ENCODE assay signal across 8 cellular contexts in genomic region chr16:74605746-74606520, GRCh38. TPM values are rescaled to one million over a fixed set of nuclear protein-coding genes. Genes with fewer than 3 reads are reported as not detected.
DNase-seq lines count a peak whose midpoint lies in the region; ATAC-seq and TF ChIP-seq lines count a peak whose summit lies in the region.

No MANE protein-coding gene starts in this region.

- peak overlapping the region; percentile 90 for H3K9ac ChIP-seq in endodermal cell (ENCODE audit: extremely low read depth, low read length, poor library complexity, severe bottlenecking)

- peaks cover 4% of the 10 kb centered on the region for H3K9me3 Mint-ChIP-seq in T-helper 2 cell treated with Interferon-gamma antibody and Interleukin-4, amounts not matched to agents 5 μg/mL and 100 μg/mL, for 36 hours
- H3K9me3 Mint-ChIP-seq in endodermal cell: peaks cover 6% of the 10 kb centered on the region
- H3K9me3 Mint-ChIP-seq in naive thymus-derived CD8-positive, alpha-beta T cell: no peaks in the 10 kb centered on the region

- TF ChIP-seq CTCF in endodermal cell (conservative IDR thresholded peaks at IDR 0.05): no peak

- DNase-seq in T-helper 2 cell treated with Interferon-gamma antibody and Interleukin-4, amounts not matched to agents 5 μg/mL and 100 μg/mL, for 36 hours (ENCODE audit: low spot score): no peak
- no peak for DNase-seq in T-helper 2 cell
- DNase-seq in OCI-M1 (lab: John Stamatoyannopoulos, UW): peak; percentile 65
- no peak for DNase-seq in endodermal cell
- DNase-seq in naive thymus-derived CD8-positive, alpha-beta T cell: no peak
- DNase-seq in MV-4-11 (lab: John Stamatoyannopoulos, UW): no peak
- no peak for DNase-seq in OCI-M2 (lab: John Stamatoyannopoulos, UW; ENCODE audit: unreplicated experiment)

- H3K36me3 Mint-ChIP-seq in T-helper 2 cell treated with Interferon-gamma antibody and Interleukin-4, amounts not matched to agents 5 μg/mL and 100 μg/mL, for 36 hours (ENCODE audit: low read depth): peaks cover 26% of the 10 kb centered on the region
- peaks cover 2% of the 10 kb centered on the region for H3K36me3 Mint-ChIP-seq in endodermal cell (ENCODE audit: low read depth)
- H3K36me3 Mint-ChIP-seq in naive thymus-derived CD8-positive, alpha-beta T cell: peaks cover 0 to 6% (median 0%) of the 10 kb centered on the region in 3 donors

- peaks cover 60% of the 10 kb centered on the region for H3K4me1 Mint-ChIP-seq in T-helper 2 cell treated with Interferon-gamma antibody and Interleukin-4, amounts not matched to agents 5 μg/mL and 100 μg/mL, for 36 hours (ENCODE audit: low read depth)
- H3K4me1 Mint-ChIP-seq in endodermal cell: peaks cover 42% of the 10 kb centered on the region
- peaks cover 32 to 77% (median 72%) of the 10 kb centered on the region in 4 donors for H3K4me1 Mint-ChIP-seq in naive thymus-derived CD8-positive, alpha-beta T cell

- no peak for ATAC-seq in naive thymus-derived CD8-positive, alpha-beta T cell
- ATAC-seq in GM19467 (IDR thresholded peaks at IDR 0.05; ENCODE audit: unreplicated experiment): no peak

- peak overlapping the region; percentile 93 for H3K4me3 Mint-ChIP-seq in T-helper 2 cell treated with Interferon-gamma antibody and Interleukin-4, amounts not matched to agents 5 μg/mL and 100 μg/mL, for 36 hours
- peak overlapping the region; percentile 83 for H3K4me3 Mint-ChIP-seq in endodermal cell
- H3K4me3 Mint-ChIP-seq in naive thymus-derived CD8-positive, alpha-beta T cell: peak overlapping the region; percentile 86 to 99 (median 94)

- 3 to 10% methylated on average over 9 to 17 of the region's 17 CpGs for WGBS in endodermal cell (ENCODE audit: insufficient coverage in 1 of 2, insufficient read length in 1 of 2), 2 experiments

- H3K9me3 ChIP-seq in endodermal cell (ENCODE audit: control insufficient read depth, low read length): no peaks in the 10 kb centered on the region

- no peaks in the 10 kb centered on the region for H3K36me3 ChIP-seq in endodermal cell (ENCODE audit: control insufficient read depth, insufficient read depth, low read length)

- H3K4me1 ChIP-seq in endodermal cell (ENCODE audit: control insufficient read depth, insufficient read depth, low read length): peaks cover 13% of the 10 kb centered on the region

- H3K27ac ChIP-seq in endodermal cell (ENCODE audit: low read depth, low read length): peak overlapping the region; percentile 96

- H3K27me3 Mint-ChIP-seq in T-helper 2 cell treated with Interferon-gamma antibody and Interleukin-4, amounts not matched to agents 5 μg/mL and 100 μg/mL, for 36 hours (ENCODE audit: low read depth): peaks cover 5% of the 10 kb centered on the region
- H3K27me3 Mint-ChIP-seq in endodermal cell (ENCODE audit: insufficient read depth): peaks cover 7% of the 10 kb centered on the region
- H3K27me3 Mint-ChIP-seq in naive thymus-derived CD8-positive, alpha-beta T cell: no peaks in the 10 kb centered on the region

- H3K4me3 ChIP-seq in endodermal cell (ENCODE audit: low read length): peak overlapping the region; percentile 97

- H3K27ac Mint-ChIP-seq in T-helper 2 cell treated with Interferon-gamma antibody and Interleukin-4, amounts not matched to agents 5 μg/mL and 100 μg/mL, for 36 hours: peak overlapping the region; percentile 87
- H3K27ac Mint-ChIP-seq in endodermal cell: peak overlapping the region; percentile 93
- H3K27ac Mint-ChIP-seq in naive thymus-derived CD8-positive, alpha-beta T cell: peak overlapping the region; percentile 90 to 99 (median 96)

- no peaks in the 10 kb centered on the region for H3K27me3 ChIP-seq in endodermal cell (ENCODE audit: control insufficient read depth, insufficient read depth, low read length, poor library complexity, severe bottlenecking)

- POLR2A ChIA-PET in naive thymus-derived CD8-positive, alpha-beta T cell (lab: Charles Lee): interaction anchor here (0.6 to 3.2 kb wide), 11 partner anchors 12 to 113 kb away, joined by 3 to 20 read pairs (median 6); partner anchors contain the start of gene RFWD3

RNA-seq across cellular contexts. Expression of gene GLG1, which starts 1.0 kb away (rescaled TPM):
- 100 to 1,000 TPM; 120 to 136 TPM for total RNA-seq in endodermal cell
- 94.6 TPM for polyA plus RNA-seq in endodermal cell (2013, experiment 1 of 2)
- polyA plus RNA-seq in endodermal cell (2013, experiment 2 of 2): 93.6 TPM
- total RNA-seq in naive thymus-derived CD8-positive, alpha-beta T cell: 100 to 1,000 TPM; 192 to 195 TPM
- 100 to 1,000 TPM; 137 to 210 (median 164) TPM for polyA plus RNA-seq in naive thymus-derived CD8-positive, alpha-beta T cell
